Comparison of ENCODE assay signal across 8 cellular contexts in genomic region chr17:57989011-57989345, GRCh38. TPM values are rescaled to one million over a fixed set of nuclear protein-coding genes. Genes with fewer than 3 reads are reported as not detected.
DNase-seq lines count a peak whose midpoint lies in the region; ATAC-seq and TF ChIP-seq lines count a peak whose summit lies in the region.

No MANE protein-coding gene starts in this region.

- ATAC-seq in Right ventricle myocardium superior (ENCODE audit: poor library complexity) (peak; percentile 48), GM18870 (IDR thresholded peaks at IDR 0.05; ENCODE audit: unreplicated experiment) (no peak)

- POLR2A ChIA-PET in AG04449 (lab: Yijun Ruan, JAX), result interaction anchor here (0.8 to 1.5 kb wide), 9 partner anchors 11 to 139 kb away, joined by 3 to 8 read pairs (median 5); partner anchors contain the start of gene MRPS23

- H3K4me1 ChIP-seq in rectal smooth muscle tissue (ENCODE audit: control insufficient read depth, insufficient read depth, low read length), result peaks cover 39% of the 10 kb centered on the region

- intact Hi-C loops in Right ventricle myocardium superior (cut with DNase I), result loop anchor here (5.0 kb wide), 1 partner anchor 37 kb away; no protein-coding TSS in a partner anchor
- intact Hi-C loops in posterior cingulate gyrus (cut with DNase I), result loop anchor here (5.0 kb wide), 2 partner anchors 37 to 97 kb away; no protein-coding TSS in a partner anchor

- no peaks in the 10 kb centered on the region for H3K27me3 ChIP-seq in rectal smooth muscle tissue (ENCODE audit: control insufficient read depth, insufficient read depth, low read length)

- H3K4me3 ChIP-seq in AG04449 (ENCODE audit: low read depth, low read length) (peak overlapping the region; percentile 80), HFF-Myc (replicated peaks; ENCODE audit: low read depth, low read length) (peak overlapping the region; percentile 46), rectal smooth muscle tissue (ENCODE audit: low read length) (peak overlapping the region; percentile 98)

- no peaks in the 10 kb centered on the region for H3K36me3 ChIP-seq in rectal smooth muscle tissue (ENCODE audit: control insufficient read depth, insufficient read depth, low read length)

- DNase-seq in AG04449 (ENCODE audit: low read depth, low spot score), result no peak
- DNase-seq in HFF-Myc (ENCODE audit: extremely low read depth, low read depth), result no peak
- DNase-seq in Right ventricle myocardium superior, result peak; percentile 55
- no peak for DNase-seq in pons (ENCODE audit: low spot score)
- no peak for DNase-seq in posterior cingulate gyrus

- peak overlapping the region; percentile 98 for H3K27ac ChIP-seq in VCaP
- peak overlapping the region; percentile 98 for H3K27ac ChIP-seq in rectal smooth muscle tissue (ENCODE audit: low read depth, low read length)

- no peak overlapping the region for H3K9ac ChIP-seq in rectal smooth muscle tissue (ENCODE audit: low read length)

- no peak for TF ChIP-seq CTCF in AG04449 (IDR thresholded peaks at IDR 0.05; ENCODE audit: insufficient read depth, low read length, missing control alignments)
- no peak for TF ChIP-seq CTCF in HFF-Myc (IDR thresholded peaks at IDR 0.05; ENCODE audit: low read depth, low read length, missing control alignments)
- TF ChIP-seq CTCF in VCaP (conservative IDR thresholded peaks at IDR 0.05), result peak; percentile 18; the same call in 1 of the 2 replicates

- CTCF ChIA-PET in AG04449 (lab: Yijun Ruan, JAX), result interaction anchor here (1.7 to 20.5 kb wide), 5 partner anchors 11 to 125 kb away, joined by 3 to 1361 read pairs (median 15); partner anchors contain the start of gene MRPS23

RNA-seq across cellular contexts. Expression of gene VEZF1, which starts 0.9 kb away (rescaled TPM):
- 73.7 TPM for total RNA-seq in Right ventricle myocardium superior

RNA-seq across cellular contexts. Expression of gene SRSF1, which starts 18.1 kb away (rescaled TPM):
- total RNA-seq in Right ventricle myocardium superior, result 90.9 TPM

RNA-seq across cellular contexts. Expression of gene CUEDC1, which starts 33.8 kb away (rescaled TPM):
- total RNA-seq in Right ventricle myocardium superior, result 44.6 TPM

Comparison
In these comparisons a context has a peak if more than half of its experiments do, and no peak if none do; other contexts are left out.
1. H3K4me3 ChIP-seq: peak in every context shown above with its lines; median percentile 98 in rectal smooth muscle tissue; 80 in AG04449; 46 in HFF-Myc.